Comparison of ENCODE assay signal across 32 cellular contexts in the genomic region with DNA sequence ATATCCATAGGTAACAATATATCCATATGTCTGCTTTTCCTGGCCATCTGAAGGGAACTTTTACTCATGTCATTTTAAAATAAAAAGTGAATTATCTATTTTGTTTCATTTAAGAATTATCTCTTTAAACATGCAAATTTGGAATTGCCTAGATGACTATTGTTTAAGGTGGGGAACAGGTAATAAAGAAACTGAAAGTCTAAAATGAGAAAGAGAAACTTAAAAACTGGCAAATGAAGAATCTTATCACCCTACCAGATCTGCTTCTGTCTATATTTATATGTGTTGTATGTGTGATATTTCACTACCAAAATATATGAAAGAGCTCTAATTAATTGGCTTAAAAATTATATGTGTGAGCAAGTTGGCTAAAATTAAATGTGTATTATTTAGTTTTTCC.
"Had no signal": no experiment of that assay in that cellular context is flagged by ENCODE, and none has a peak within 500 bp of the region (broad histone marks: within the 10 kb centered on the region; RNA-seq: fewer than 3 reads in every experiment).

No MANE protein-coding gene starts in this region.

- H3K27me3 Mint-ChIP-seq: activated CD4-positive, alpha-beta memory T cell treated with anti-CD3 and anti-CD28 coated beads for 36 hours; activated naive CD8-positive, alpha-beta T cell treated with anti-CD3 and anti-CD28 coated beads for 36 hours; memory B cell; naive thymus-derived CD4-positive, alpha-beta T cell; stimulated activated naive B cell treated with anti-CD40 and anti-IgM and Interleukin-4, amounts not matched to agents 10 μg/mL and 1 μg/mL and 100 μg/mL, for 72 hours had no signal

- H3K27ac Mint-ChIP-seq: activated CD4-positive, alpha-beta memory T cell treated with anti-CD3 and anti-CD28 coated beads for 36 hours; activated naive CD4-positive, alpha-beta T cell treated with anti-CD3 and anti-CD28 coated beads for 36 hours; activated naive CD8-positive, alpha-beta T cell treated with anti-CD3 and anti-CD28 coated beads for 36 hours; activated T-helper 1 cell treated with anti-CD3 and anti-CD28 coated beads, Interleukin-12 subunit alpha, Interleukin-12 subunit beta, Interleukin-2, Interleukin-4 antibody, amounts not matched to agents 30 ng/mL and 10 ng/mL and 1 ng/mL, durations not matched to agents 14 hours and 24 hours and 36 hours; immature natural killer cell; memory B cell; naive thymus-derived CD4-positive, alpha-beta T cell; stimulated activated naive B cell treated with anti-CD40 and anti-IgM and Interleukin-4, amounts not matched to agents 10 μg/mL and 1 μg/mL and 100 μg/mL, for 72 hours had no signal

- FAIRE-seq: colon, kidney, small intestine had no signal

- H3K36me3 Mint-ChIP-seq: activated CD4-positive, alpha-beta memory T cell treated with anti-CD3 and anti-CD28 coated beads for 36 hours; activated naive CD8-positive, alpha-beta T cell treated with anti-CD3 and anti-CD28 coated beads for 36 hours; immature natural killer cell; memory B cell; naive thymus-derived CD4-positive, alpha-beta T cell; stimulated activated naive B cell treated with anti-CD40 and anti-IgM and Interleukin-4, amounts not matched to agents 10 μg/mL and 1 μg/mL and 100 μg/mL, for 72 hours had no signal

- DNase-seq: activated CD4-positive, alpha-beta memory T cell treated with anti-CD3 and anti-CD28 coated beads for 36 hours; activated CD4-positive, alpha-beta T cell treated with anti-CD3 and anti-CD28 coated beads for 48 hours; activated CD8-positive, alpha-beta memory T cell treated with anti-CD3 and anti-CD28 coated beads, Interleukin-2, amount 50 U/mL, for 4 hours; activated effector memory CD4-positive, alpha-beta T cell treated with anti-CD3 and anti-CD28 coated beads, Interleukin-2, amount 50 U/mL, for 16 hours; activated naive CD4-positive, alpha-beta T cell treated with anti-CD3 and anti-CD28 coated beads for 36 hours; activated naive CD8-positive, alpha-beta T cell treated with anti-CD3 and anti-CD28 coated beads for 36 hours; activated T-cell treated with anti-CD3 and anti-CD28 coated beads, Interleukin-2, amount 50 U/mL, for 1 hour; adrenal gland; aorta; body of pancreas; dermis blood vessel endothelial cell; effector CD4-positive, alpha-beta T cell; foreskin keratinocyte; heart left ventricle; hypothalamus; immature natural killer cell; kidney; midbrain; naive thymus-derived CD4-positive, alpha-beta T cell; ovary; psoas muscle; sigmoid colon; small intestine; stimulated activated CD4-positive, alpha-beta T cell treated with anti-CD3 and anti-CD28 coated beads, Interleukin-4, amount 100 ng/mL, for 4 hours; stimulated activated CD8-positive, alpha-beta memory T cell treated with anti-CD3 and anti-CD28 coated beads, Interleukin-4, amount 100 ng/mL, for 48 hours; stimulated activated naive B cell treated with anti-CD40 and anti-IgM and Interleukin-4, amounts not matched to agents 10 μg/mL and 1 μg/mL and 100 μg/mL, for 72 hours; stomach; thyroid gland; upper lobe of left lung had no signal

- H3K4me1 Mint-ChIP-seq: activated naive CD8-positive, alpha-beta T cell treated with anti-CD3 and anti-CD28 coated beads for 36 hours; immature natural killer cell; memory B cell; naive thymus-derived CD4-positive, alpha-beta T cell; stimulated activated naive B cell treated with anti-CD40 and anti-IgM and Interleukin-4, amounts not matched to agents 10 μg/mL and 1 μg/mL and 100 μg/mL, for 72 hours had no signal

- H3K4me3 Mint-ChIP-seq: activated CD4-positive, alpha-beta memory T cell treated with anti-CD3 and anti-CD28 coated beads for 36 hours; activated naive CD4-positive, alpha-beta T cell treated with anti-CD3 and anti-CD28 coated beads for 36 hours; activated naive CD8-positive, alpha-beta T cell treated with anti-CD3 and anti-CD28 coated beads for 36 hours; activated T-helper 1 cell treated with anti-CD3 and anti-CD28 coated beads, Interleukin-12 subunit alpha, Interleukin-12 subunit beta, Interleukin-2, Interleukin-4 antibody, amounts not matched to agents 30 ng/mL and 10 ng/mL and 1 ng/mL, durations not matched to agents 14 hours and 24 hours and 36 hours; immature natural killer cell; memory B cell; naive thymus-derived CD4-positive, alpha-beta T cell; stimulated activated naive B cell treated with anti-CD40 and anti-IgM and Interleukin-4, amounts not matched to agents 10 μg/mL and 1 μg/mL and 100 μg/mL, for 72 hours had no signal

- H3K9me3 Mint-ChIP-seq: activated T-helper 1 cell treated with anti-CD3 and anti-CD28 coated beads, Interleukin-12 subunit alpha, Interleukin-12 subunit beta, Interleukin-2, Interleukin-4 antibody, amounts not matched to agents 30 ng/mL and 10 ng/mL and 1 ng/mL, durations not matched to agents 14 hours and 24 hours and 36 hours had no signal

- ATAC-seq: body of pancreas; foreskin keratinocyte; heart left ventricle; naive thymus-derived CD4-positive, alpha-beta T cell; psoas muscle; stimulated activated naive B cell treated with anti-CD40 and anti-IgM and Interleukin-4, amounts not matched to agents 10 μg/mL and 1 μg/mL and 100 μg/mL, for 72 hours had no signal
